ENCODE assay signal across 24 cellular contexts in genomic region chr3:95310560-95310959, GRCh38.
"Had no signal": no experiment of that assay in that cellular context is flagged by ENCODE, and none has a peak within 500 bp of the region (broad histone marks: within the 10 kb centered on the region; RNA-seq: fewer than 3 reads in every experiment).

No MANE protein-coding gene starts in this region.

- DNase-seq: dermis blood vessel endothelial cell; dorsolateral prefrontal cortex; effector CD4-positive, alpha-beta T cell; effector memory CD4-positive, alpha-beta T cell; foreskin keratinocyte; heart left ventricle; hypothalamus; immature natural killer cell; islet precursor cell; kidney; kidney glomerular epithelial cell; left colon; left lung; left ventricle myocardium superior; lower lobe of right lung; mesenchymal stem cell; mucosa of descending colon; naive B cell; naive thymus-derived CD8-positive, alpha-beta T cell had no signal

- H3K4me1 Mint-ChIP-seq: immature natural killer cell; naive B cell; naive thymus-derived CD8-positive, alpha-beta T cell had no signal

- ATAC-seq: foreskin keratinocyte; gastroesophageal sphincter; heart left ventricle; left colon; left lung; left ventricle myocardium superior; lower lobe of right lung; mucosa of descending colon; naive thymus-derived CD8-positive, alpha-beta T cell had no signal

- H3K27ac Mint-ChIP-seq: immature natural killer cell; mesothelial cell of epicardium; naive B cell; naive thymus-derived CD8-positive, alpha-beta T cell had no signal

- H3K4me3 Mint-ChIP-seq: immature natural killer cell; mesothelial cell of epicardium; naive B cell; naive thymus-derived CD8-positive, alpha-beta T cell had no signal

- H2AFZ ChIP-seq: hepatocyte had no signal

- H3K4me2 ChIP-seq: hepatocyte had no signal

- H3K27me3 ChIP-seq: esophagus muscularis mucosa, foreskin keratinocyte, gastroesophageal sphincter, heart left ventricle, hepatocyte, left lung had no signal

- H3K9me3 ChIP-seq: esophagus muscularis mucosa, lower lobe of right lung, mucosa of descending colon had no signal

- H3K36me3 ChIP-seq: esophagus muscularis mucosa, gastroesophageal sphincter, heart left ventricle, left lung, lower lobe of right lung had no signal

- H3K27me3 Mint-ChIP-seq: naive B cell; naive thymus-derived CD8-positive, alpha-beta T cell had no signal

- H3K79me2 ChIP-seq: hepatocyte had no signal

- H3K27ac ChIP-seq: coronary artery, dorsolateral prefrontal cortex, esophagus muscularis mucosa, foreskin keratinocyte, gastroesophageal sphincter, heart left ventricle, hepatocyte, left lung, lower lobe of right lung had no signal

- H3K4me3 ChIP-seq: coronary artery, dorsolateral prefrontal cortex, esophagus muscularis mucosa, gastroesophageal sphincter, heart left ventricle, hepatocyte, left lung, lower lobe of right lung, mucosa of descending colon had no signal

- H3K36me3 Mint-ChIP-seq: immature natural killer cell; naive B cell; naive thymus-derived CD8-positive, alpha-beta T cell had no signal

- H3K4me1 ChIP-seq: esophagus muscularis mucosa, foreskin keratinocyte, gastroesophageal sphincter, heart left ventricle, left lung, lower lobe of right lung had no signal
